8 cellular contexts compared by ENCODE assay signal in the genomic region with DNA sequence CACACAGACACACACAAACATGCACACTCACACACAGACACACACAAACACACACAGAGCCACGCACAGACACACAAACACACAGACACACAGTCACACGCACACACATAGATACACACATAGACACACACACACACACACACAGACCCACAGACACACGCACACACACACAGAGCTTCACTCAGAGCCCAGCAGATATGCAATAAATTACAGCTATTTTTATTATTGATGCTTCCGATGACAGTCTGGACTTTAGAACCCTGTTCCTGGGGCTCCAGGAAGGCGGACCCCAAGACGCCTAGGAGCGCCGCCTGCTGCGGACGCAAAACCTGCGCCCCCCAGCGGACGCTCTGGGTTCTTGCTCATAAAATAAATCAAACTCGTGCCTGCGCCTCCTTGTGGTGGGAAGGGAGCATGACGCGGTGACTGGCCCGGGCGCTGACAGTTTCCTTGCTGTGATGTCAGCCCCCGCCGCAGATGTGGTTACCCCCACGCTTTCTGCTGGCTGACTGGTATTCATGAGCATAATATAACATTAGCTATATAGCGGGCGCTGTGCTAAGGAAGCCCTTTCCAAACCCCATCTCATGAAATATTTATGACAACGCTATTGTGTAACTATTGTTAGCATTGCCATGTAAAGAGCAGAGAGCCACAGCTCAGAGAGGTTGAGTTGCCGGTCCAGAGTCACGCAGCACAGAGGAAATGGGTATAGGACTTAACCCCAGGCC.
DNase-seq lines count a peak whose midpoint lies in the region; ATAC-seq and TF ChIP-seq lines count a peak whose summit lies in the region.

No MANE protein-coding gene starts in this region.

- H3K9ac ChIP-seq in Loucy (ENCODE audit: low read depth, low read length, poor library complexity, severe bottlenecking) (no peak overlapping the region), subcutaneous abdominal adipose tissue (ENCODE audit: low read length in 5 of 5) (no peak overlapping the region)

- H4K20me1 ChIP-seq in GM23338 (replicated peaks; ENCODE audit: insufficient read depth) (no peaks in the 10 kb centered on the region), Loucy (ENCODE audit: insufficient read depth, low read length, poor library complexity, severe bottlenecking) (no peaks in the 10 kb centered on the region)

- H3K27ac ChIP-seq in GM23338 (ENCODE audit: low read depth) (no peak overlapping the region), RWPE1 (no peak overlapping the region), subcutaneous abdominal adipose tissue (ENCODE audit: low read depth, low read length) (no peak overlapping the region)

- POLR2A ChIA-PET in RWPE1 (lab: Yijun Ruan, JAX; ENCODE audit: low non-redundant PET), result no interaction called here

- H3K4me3 ChIP-seq in GM23338, result no peak overlapping the region
- H3K4me3 ChIP-seq in Loucy (ENCODE audit: low read length, poor library complexity, severe bottlenecking), result peak overlapping the region; percentile 52
- H3K4me3 ChIP-seq in fibroblast of the aortic adventitia (ENCODE audit: low read depth, low read length), result peak overlapping the region; percentile 26
- peak overlapping the region; percentile 5 to 55 (median 33) for H3K4me3 ChIP-seq in subcutaneous abdominal adipose tissue (ENCODE audit: low read depth in 1 of 5, low read length in 5 of 5)

- H3K4me1 ChIP-seq in GM23338 (ENCODE audit: insufficient read depth) (peaks cover 27% of the 10 kb centered on the region), Loucy (ENCODE audit: insufficient read depth, low read length, poor library complexity, severe bottlenecking) (peaks cover 3% of the 10 kb centered on the region), subcutaneous abdominal adipose tissue (ENCODE audit: control insufficient read depth in 5 of 5, insufficient read depth in 5 of 5, low read length in 5 of 5) (peaks cover 11 to 31% (median 21%) of the 10 kb centered on the region in 5 donors)

- H3K27ac Mint-ChIP-seq in GM23338, result no peak overlapping the region

- H3K36me3 ChIP-seq in GM23338 (ENCODE audit: insufficient read depth) (no peaks in the 10 kb centered on the region), Loucy (ENCODE audit: insufficient read depth, low read length) (no peaks in the 10 kb centered on the region), subcutaneous abdominal adipose tissue (ENCODE audit: control insufficient read depth in 5 of 5, insufficient read depth in 5 of 5, low read length in 5 of 5) (no peaks in the 10 kb centered on the region)

- ATAC-seq in GM23338, result peak; percentile 40

- H3K36me3 Mint-ChIP-seq in GM23338 (ENCODE audit: low read depth), result no peaks in the 10 kb centered on the region

- H3K9me3 Mint-ChIP-seq in GM23338, result no peaks in the 10 kb centered on the region

- H3K4me3 Mint-ChIP-seq in GM23338, result no peak overlapping the region

- DNase-seq in DMS153 treated with DMSO at 0.1 percent for 48 hours (lab: John Stamatoyannopoulos, UW; ENCODE audit: unreplicated experiment) (peak; percentile 41), GM23338 (ENCODE audit: low spot score) (peak; percentile 92), RWPE1 (ENCODE audit: low spot score) (peak; percentile 66), fibroblast of the aortic adventitia (ENCODE audit: low read depth) (peak; percentile 83), occipital lobe (lab: John Stamatoyannopoulos, UW) (peak; percentile 72)
- peak; percentile 91 to 93 for DNase-seq in activated T-helper 1 cell treated with anti-CD3 and anti-CD28 coated beads, Interleukin-2, amount 50 U/mL, for 16 hours (ENCODE audit: low read depth in 1 of 2, low spot score in 1 of 2)

- H3K9me2 ChIP-seq in GM23338 (ENCODE audit: insufficient read depth), result no peaks in the 10 kb centered on the region; the same call in 1 of the 2 replicates
- no peaks in the 10 kb centered on the region for H3K9me2 ChIP-seq in Loucy (replicated peaks; ENCODE audit: low read depth, low read length)

- H3K4me1 Mint-ChIP-seq in GM23338, result peaks cover 35% of the 10 kb centered on the region

- H3K79me2 ChIP-seq in GM23338 (replicated peaks; ENCODE audit: insufficient read depth) (no peaks in the 10 kb centered on the region), Loucy (ENCODE audit: insufficient read depth, low read length) (no peaks in the 10 kb centered on the region)

- peaks cover 6% of the 10 kb centered on the region for H3K27me3 Mint-ChIP-seq in GM23338 (ENCODE audit: insufficient read depth, low read depth, poor library complexity)

- CTCF ChIA-PET in RWPE1 (lab: Yijun Ruan, JAX), result interaction anchor here (0.5 to 2.6 kb wide), 31 partner anchors 11 to 1837 kb away, joined by 3 to 17 read pairs (median 3); no protein-coding TSS in a partner anchor

- H2AFZ ChIP-seq in GM23338 (no peak overlapping the region), Loucy (ENCODE audit: low read length) (peak overlapping the region; percentile 85)

- H3K9me3 ChIP-seq in Loucy (ENCODE audit: insufficient read depth, low read depth, low read length) (no peaks in the 10 kb centered on the region), subcutaneous abdominal adipose tissue (ENCODE audit: control insufficient read depth in 5 of 5, low read length in 5 of 5) (no peaks in the 10 kb centered on the region)

- TF ChIP-seq CTCF in GM23338 (conservative IDR thresholded peaks at IDR 0.05; ENCODE audit: low read depth in 2 of 2) (peak; percentile 98 to 99), Loucy (conservative IDR thresholded peaks at IDR 0.05; ENCODE audit: low read length) (peak; percentile 100), RWPE1 (conservative IDR thresholded peaks at IDR 0.05; ENCODE audit: low read depth) (peak; percentile 99), fibroblast of the aortic adventitia (IDR thresholded peaks at IDR 0.05; ENCODE audit: insufficient read depth, low read length) (peak; percentile 100)

- H3K27me3 ChIP-seq in GM23338 (ENCODE audit: insufficient read depth), result no peaks in the 10 kb centered on the region
- H3K27me3 ChIP-seq in Loucy (ENCODE audit: insufficient read depth, low read length, poor library complexity, severe bottlenecking), result no peaks in the 10 kb centered on the region
- H3K27me3 ChIP-seq in subcutaneous abdominal adipose tissue (ENCODE audit: control insufficient read depth in 5 of 5, insufficient read depth in 4 of 5, low read length in 5 of 5), result peaks cover 0 to 19% (median 6%) of the 10 kb centered on the region in 5 donors

- H3K4me2 ChIP-seq in GM23338 (no peak overlapping the region), Loucy (ENCODE audit: low read depth, low read length, poor library complexity, severe bottlenecking) (peak overlapping the region; percentile 71)

- H3F3A ChIP-seq in GM23338 (replicated peaks; ENCODE audit: low read depth), result 0 out of 2 replicates have a peak, but pooled peaks cover 7% of the 10 kb centered on the region
- no peaks in the 10 kb centered on the region for H3F3A ChIP-seq in Loucy (ENCODE audit: low read depth)

TF ChIP-seq in GM23338, 12 proteins besides CTCF, POLR2A, EP300 and RAD21:
- TF ChIP-seq JUNB (IDR thresholded peaks at IDR 0.05; ENCODE audit: unreplicated experiment) (no peak), CREB1 (CRISPR knock-in tag; IDR thresholded peaks at IDR 0.05; ENCODE audit: low read depth) (peak; percentile 89)

Comparison
In these comparisons a context has a peak if more than half of its experiments do, and no peak if none do; other contexts are left out.
1. DNase-seq: peak in every context shown above with its lines; median percentile 92 in GM23338; 92 in activated T-helper 1 cell treated with anti-CD3 and anti-CD28 coated beads, Interleukin-2, amount 50 U/mL, for 16 hours; 83 in fibroblast of the aortic adventitia; 72 in occipital lobe; 66 in RWPE1; 41 in DMS153 treated with DMSO at 0.1 percent for 48 hours.